1 cellular context compared by ENCODE assay signal in genomic region chr5:372911-373709, GRCh38.
A peak's percentile ranks its signal among the peaks of the same experiment; 100 is the strongest.
TF ChIP-seq lines count a peak whose summit lies in the region.

No MANE protein-coding gene starts in this region.

TF ChIP-seq in H1, 55 proteins besides CTCF, POLR2A, EP300 and RAD21 (continued from another document):
- TF ChIP-seq E2F6 (IDR thresholded peaks at IDR 0.05), result 0 out of 2 replicates have a peak, but pooled peaks have one; percentile 1
